Comparison of ENCODE assay signal across 1 cellular context in the genomic region with DNA sequence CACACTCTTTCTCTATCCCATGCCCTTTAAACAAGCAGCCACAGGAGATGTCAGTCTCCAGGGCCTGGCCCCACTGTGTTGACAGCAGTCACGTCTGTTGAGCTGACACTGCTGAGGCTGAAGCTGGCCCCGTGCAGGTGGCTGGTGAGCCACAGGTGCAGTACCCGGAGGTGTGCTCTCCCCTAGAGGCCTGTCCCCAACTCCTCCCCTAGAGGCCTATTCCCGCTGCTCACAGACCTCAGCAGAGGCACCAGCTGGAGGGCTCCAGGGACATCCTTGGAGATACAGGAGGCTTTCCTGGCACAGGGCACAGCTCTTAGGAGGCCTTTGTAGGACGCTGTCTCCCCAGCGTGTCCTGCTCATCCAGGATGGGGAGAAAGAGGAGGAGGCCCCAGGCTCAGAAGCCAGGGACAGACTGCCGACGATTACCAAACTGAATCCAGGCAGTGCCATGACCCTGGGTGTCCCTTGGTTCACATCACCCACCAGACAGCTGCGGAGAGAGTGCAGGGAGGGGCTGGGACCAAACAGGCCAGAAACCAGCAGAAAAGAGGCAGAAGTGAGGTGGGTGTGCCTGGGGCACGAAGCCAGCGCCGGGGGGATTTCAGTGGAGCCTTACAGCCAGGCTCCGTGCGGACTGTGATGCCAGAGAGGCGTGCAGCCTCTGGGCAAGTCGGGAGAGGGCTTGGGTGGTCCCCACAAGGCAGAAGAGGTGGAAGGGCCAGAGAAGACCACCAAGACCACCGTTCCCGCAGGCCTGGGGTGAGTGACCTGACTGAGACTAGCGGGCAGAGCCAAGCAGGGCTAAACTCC.
TF ChIP-seq lines count a peak whose summit lies in the region.

No MANE protein-coding gene starts in this region.

TF ChIP-seq in GM23338, 12 proteins besides CTCF, POLR2A, EP300 and RAD21 (continued from another document):
- TF ChIP-seq, protein P1, sequence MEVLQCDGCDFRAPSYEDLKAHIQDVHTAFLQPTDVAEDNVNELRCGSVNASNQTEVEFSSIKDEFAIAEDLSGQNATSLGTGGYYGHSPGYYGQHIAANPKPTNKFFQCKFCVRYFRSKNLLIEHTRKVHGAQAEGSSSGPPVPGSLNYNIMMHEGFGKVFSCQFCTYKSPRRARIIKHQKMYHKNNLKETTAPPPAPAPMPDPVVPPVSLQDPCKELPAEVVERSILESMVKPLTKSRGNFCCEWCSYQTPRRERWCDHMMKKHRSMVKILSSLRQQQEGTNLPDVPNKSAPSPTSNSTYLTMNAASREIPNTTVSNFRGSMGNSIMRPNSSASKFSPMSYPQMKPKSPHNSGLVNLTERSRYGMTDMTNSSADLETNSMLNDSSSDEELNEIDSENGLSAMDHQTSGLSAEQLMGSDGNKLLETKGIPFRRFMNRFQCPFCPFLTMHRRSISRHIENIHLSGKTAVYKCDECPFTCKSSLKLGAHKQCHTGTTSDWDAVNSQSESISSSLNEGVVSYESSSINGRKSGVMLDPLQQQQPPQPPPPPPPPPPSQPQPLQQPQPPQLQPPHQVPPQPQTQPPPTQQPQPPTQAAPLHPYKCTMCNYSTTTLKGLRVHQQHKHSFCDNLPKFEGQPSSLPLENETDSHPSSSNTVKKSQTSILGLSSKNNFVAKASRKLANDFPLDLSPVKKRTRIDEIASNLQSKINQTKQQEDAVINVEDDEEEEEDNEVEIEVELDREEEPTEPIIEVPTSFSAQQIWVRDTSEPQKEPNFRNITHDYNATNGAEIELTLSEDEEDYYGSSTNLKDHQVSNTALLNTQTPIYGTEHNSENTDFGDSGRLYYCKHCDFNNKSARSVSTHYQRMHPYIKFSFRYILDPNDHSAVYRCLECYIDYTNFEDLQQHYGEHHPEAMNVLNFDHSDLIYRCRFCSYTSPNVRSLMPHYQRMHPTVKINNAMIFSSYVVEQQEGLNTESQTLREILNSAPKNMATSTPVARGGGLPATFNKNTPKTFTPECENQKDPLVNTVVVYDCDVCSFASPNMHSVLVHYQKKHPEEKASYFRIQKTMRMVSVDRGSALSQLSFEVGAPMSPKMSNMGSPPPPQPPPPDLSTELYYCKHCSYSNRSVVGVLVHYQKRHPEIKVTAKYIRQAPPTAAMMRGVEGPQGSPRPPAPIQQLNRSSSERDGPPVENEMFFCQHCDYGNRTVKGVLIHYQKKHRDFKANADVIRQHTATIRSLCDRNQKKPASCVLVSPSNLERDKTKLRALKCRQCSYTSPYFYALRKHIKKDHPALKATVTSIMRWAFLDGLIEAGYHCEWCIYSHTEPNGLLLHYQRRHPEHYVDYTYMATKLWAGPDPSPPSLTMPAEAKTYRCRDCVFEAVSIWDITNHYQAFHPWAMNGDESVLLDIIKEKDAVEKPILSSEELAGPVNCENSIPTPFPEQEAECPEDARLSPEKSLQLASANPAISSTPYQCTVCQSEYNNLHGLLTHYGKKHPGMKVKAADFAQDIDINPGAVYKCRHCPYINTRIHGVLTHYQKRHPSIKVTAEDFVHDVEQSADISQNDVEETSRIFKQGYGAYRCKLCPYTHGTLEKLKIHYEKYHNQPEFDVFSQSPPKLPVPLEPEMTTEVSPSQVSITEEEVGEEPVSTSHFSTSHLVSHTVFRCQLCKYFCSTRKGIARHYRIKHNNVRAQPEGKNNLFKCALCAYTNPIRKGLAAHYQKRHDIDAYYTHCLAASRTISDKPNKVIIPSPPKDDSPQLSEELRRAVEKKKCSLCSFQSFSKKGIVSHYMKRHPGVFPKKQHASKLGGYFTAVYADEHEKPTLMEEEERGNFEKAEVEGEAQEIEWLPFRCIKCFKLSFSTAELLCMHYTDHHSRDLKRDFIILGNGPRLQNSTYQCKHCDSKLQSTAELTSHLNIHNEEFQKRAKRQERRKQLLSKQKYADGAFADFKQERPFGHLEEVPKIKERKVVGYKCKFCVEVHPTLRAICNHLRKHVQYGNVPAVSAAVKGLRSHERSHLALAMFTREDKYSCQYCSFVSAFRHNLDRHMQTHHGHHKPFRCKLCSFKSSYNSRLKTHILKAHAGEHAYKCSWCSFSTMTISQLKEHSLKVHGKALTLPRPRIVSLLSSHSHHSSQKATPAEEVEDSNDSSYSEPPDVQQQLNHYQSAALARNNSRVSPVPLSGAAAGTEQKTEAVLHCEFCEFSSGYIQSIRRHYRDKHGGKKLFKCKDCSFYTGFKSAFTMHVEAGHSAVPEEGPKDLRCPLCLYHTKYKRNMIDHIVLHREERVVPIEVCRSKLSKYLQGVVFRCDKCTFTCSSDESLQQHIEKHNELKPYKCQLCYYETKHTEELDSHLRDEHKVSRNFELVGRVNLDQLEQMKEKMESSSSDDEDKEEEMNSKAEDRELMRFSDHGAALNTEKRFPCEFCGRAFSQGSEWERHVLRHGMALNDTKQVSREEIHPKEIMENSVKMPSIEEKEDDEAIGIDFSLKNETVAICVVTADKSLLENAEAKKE (CRISPR knock-in tag; IDR thresholded peaks at IDR 0.05): no peak
- TF ChIP-seq EZH2 (IDR thresholded peaks at IDR 0.05; ENCODE audit: low read depth, unreplicated experiment) (no peak), ZNF114 (CRISPR knock-in tag; IDR thresholded peaks at IDR 0.05) (no peak), JUNB (IDR thresholded peaks at IDR 0.05; ENCODE audit: unreplicated experiment) (no peak)
